ENCODE assay signal across 1 cellular context in the genomic region with DNA sequence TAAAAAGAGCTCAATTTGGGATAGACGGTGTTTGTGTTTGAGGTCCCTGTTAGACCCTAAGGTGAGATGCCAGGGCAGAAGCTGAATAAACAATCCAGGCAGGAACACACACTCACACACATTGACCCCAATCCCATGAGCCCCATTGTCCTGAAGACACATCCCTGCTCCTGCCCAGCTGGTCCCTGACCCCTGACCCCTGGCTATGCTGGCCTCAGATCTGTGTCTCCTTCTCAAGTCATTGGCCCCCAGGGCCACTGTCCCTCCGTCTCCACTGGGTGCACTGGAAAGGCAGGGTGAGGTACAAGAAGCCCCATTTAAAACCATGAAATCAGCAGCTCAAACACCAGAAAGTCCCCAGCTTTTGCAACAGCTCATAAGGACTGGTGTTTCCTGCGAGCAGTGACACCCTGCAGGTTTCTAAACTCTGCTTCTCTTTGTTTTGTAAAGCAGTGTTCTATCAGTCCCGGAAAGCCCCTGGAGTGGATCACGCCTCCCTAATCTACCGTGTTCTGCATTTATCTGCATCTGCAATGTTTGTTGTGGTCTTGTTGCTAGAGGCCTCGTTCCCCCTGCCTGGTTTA.
TF ChIP-seq lines count a peak whose summit lies in the region.

No MANE protein-coding gene starts in this region.

TF ChIP-seq in HepG2, 621 proteins besides CTCF, POLR2A, EP300 and RAD21 (continued from another document and continues in another):
- TF ChIP-seq GMEB1 (CRISPR knock-in tag; IDR thresholded peaks at IDR 0.05; ENCODE audit: borderline replicate concordance) (no peak), KLF15 (CRISPR knock-in tag; IDR thresholded peaks at IDR 0.05; ENCODE audit: borderline replicate concordance) (no peak), TFDP2 (CRISPR knock-in tag; IDR thresholded peaks at IDR 0.05) (no peak), REPIN1 (CRISPR knock-in tag; IDR thresholded peaks at IDR 0.05; ENCODE audit: borderline replicate concordance, low read depth) (no peak), ZFP62 (CRISPR knock-in tag; IDR thresholded peaks at IDR 0.05) (no peak), SP5 (CRISPR knock-in tag; IDR thresholded peaks at IDR 0.05; ENCODE audit: borderline replicate concordance, low read depth) (no peak), ZNF746 (CRISPR knock-in tag; IDR thresholded peaks at IDR 0.05) (no peak), NBN (conservative IDR thresholded peaks at IDR 0.05) (no peak), HNRNPL (IDR thresholded peaks at IDR 0.05; ENCODE audit: low read depth, low read length) (no peak), RARG (CRISPR knock-in tag; IDR thresholded peaks at IDR 0.05; ENCODE audit: low read depth) (no peak), ZNF274 (CRISPR knock-in tag; IDR thresholded peaks at IDR 0.05) (no peak), ARID2 (CRISPR knock-in tag; IDR thresholded peaks at IDR 0.05; ENCODE audit: borderline replicate concordance) (no peak), TBL1XR1 (IDR thresholded peaks at IDR 0.05; ENCODE audit: borderline replicate concordance, low read length, partially characterized antibody) (no peak), ZNF558 (CRISPR knock-in tag; IDR thresholded peaks at IDR 0.05; ENCODE audit: borderline replicate concordance) (no peak), MAZ (IDR thresholded peaks at IDR 0.05; ENCODE audit: borderline replicate concordance, low read depth, low read length) (no peak), MAZ (CRISPR knock-in tag; IDR thresholded peaks at IDR 0.05; ENCODE audit: low read depth) (no peak), BATF2 (CRISPR knock-in tag; IDR thresholded peaks at IDR 0.05) (no peak), RCOR2 (CRISPR knock-in tag; IDR thresholded peaks at IDR 0.05) (no peak), ARID3A (IDR thresholded peaks at IDR 0.05; ENCODE audit: low read depth, low read length) (0 out of 2 replicates have a peak, but pooled peaks have one; percentile 9), ZNF296 (CRISPR knock-in tag; conservative IDR thresholded peaks at IDR 0.05) (0 out of 2 replicates have a peak, but pooled peaks have one; percentile 53), SOX13 (IDR thresholded peaks at IDR 0.05) (peak; percentile 86), SOX13 (CRISPR knock-in tag; conservative IDR thresholded peaks at IDR 0.05 in 1 of 2, IDR thresholded peaks at IDR 0.05 in 1 of 2) (peak in 1 of 2 experiments; percentile 88; a peak in 2 of 4 replicates), HOXA3 (CRISPR knock-in tag; IDR thresholded peaks at IDR 0.05) (peak; percentile 60), NFRKB (IDR thresholded peaks at IDR 0.05) (no peak), MEIS1 (CRISPR knock-in tag; IDR thresholded peaks at IDR 0.05; ENCODE audit: borderline replicate concordance) (peak; percentile 57; the same call in 1 of the 2 replicates), ZBTB20 (CRISPR knock-in tag; IDR thresholded peaks at IDR 0.05; ENCODE audit: borderline replicate concordance, low read depth) (no peak), RNF2 (conservative IDR thresholded peaks at IDR 0.05; ENCODE audit: low read depth) (no peak), ATF1 (CRISPR knock-in tag; IDR thresholded peaks at IDR 0.05) (no peak), NR2C2 (CRISPR knock-in tag; IDR thresholded peaks at IDR 0.05; ENCODE audit: borderline replicate concordance) (peak; percentile 89), ZNF136 (CRISPR knock-in tag; IDR thresholded peaks at IDR 0.05; ENCODE audit: low read depth) (no peak), ZNF264 (CRISPR knock-in tag; IDR thresholded peaks at IDR 0.05) (no peak), ZSCAN29 (CRISPR knock-in tag; conservative IDR thresholded peaks at IDR 0.05) (0 out of 2 replicates have a peak, but pooled peaks have one; percentile 43), ZNF598 (CRISPR knock-in tag; IDR thresholded peaks at IDR 0.05; ENCODE audit: borderline replicate concordance) (no peak), ZNF17 (CRISPR knock-in tag; IDR thresholded peaks at IDR 0.05) (no peak), SCMH1 (CRISPR knock-in tag; IDR thresholded peaks at IDR 0.05; ENCODE audit: borderline replicate concordance) (no peak), NAIF1 (CRISPR knock-in tag; IDR thresholded peaks at IDR 0.05; ENCODE audit: borderline replicate concordance) (no peak), ZNF292 (CRISPR knock-in tag; IDR thresholded peaks at IDR 0.05; ENCODE audit: borderline replicate concordance, low read depth) (peak; percentile 72; the same call in 1 of the 2 replicates)
- TF ChIP-seq, protein P1, sequence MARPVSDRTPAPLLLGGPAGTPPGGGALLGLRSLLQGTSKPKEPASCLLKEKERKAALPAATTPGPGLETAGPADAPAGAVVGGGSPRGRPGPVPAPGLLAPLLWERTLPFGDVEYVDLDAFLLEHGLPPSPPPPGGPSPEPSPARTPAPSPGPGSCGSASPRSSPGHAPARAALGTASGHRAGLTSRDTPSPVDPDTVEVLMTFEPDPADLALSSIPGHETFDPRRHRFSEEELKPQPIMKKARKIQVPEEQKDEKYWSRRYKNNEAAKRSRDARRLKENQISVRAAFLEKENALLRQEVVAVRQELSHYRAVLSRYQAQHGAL (CRISPR knock-in tag; IDR thresholded peaks at IDR 0.05; ENCODE audit: not compliant biosample characterization) = no peak
- TF ChIP-seq, protein P2, sequence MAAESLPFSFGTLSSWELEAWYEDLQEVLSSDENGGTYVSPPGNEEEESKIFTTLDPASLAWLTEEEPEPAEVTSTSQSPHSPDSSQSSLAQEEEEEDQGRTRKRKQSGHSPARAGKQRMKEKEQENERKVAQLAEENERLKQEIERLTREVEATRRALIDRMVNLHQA (CRISPR knock-in tag; IDR thresholded peaks at IDR 0.05) = no peak
- TF ChIP-seq, protein P3, sequence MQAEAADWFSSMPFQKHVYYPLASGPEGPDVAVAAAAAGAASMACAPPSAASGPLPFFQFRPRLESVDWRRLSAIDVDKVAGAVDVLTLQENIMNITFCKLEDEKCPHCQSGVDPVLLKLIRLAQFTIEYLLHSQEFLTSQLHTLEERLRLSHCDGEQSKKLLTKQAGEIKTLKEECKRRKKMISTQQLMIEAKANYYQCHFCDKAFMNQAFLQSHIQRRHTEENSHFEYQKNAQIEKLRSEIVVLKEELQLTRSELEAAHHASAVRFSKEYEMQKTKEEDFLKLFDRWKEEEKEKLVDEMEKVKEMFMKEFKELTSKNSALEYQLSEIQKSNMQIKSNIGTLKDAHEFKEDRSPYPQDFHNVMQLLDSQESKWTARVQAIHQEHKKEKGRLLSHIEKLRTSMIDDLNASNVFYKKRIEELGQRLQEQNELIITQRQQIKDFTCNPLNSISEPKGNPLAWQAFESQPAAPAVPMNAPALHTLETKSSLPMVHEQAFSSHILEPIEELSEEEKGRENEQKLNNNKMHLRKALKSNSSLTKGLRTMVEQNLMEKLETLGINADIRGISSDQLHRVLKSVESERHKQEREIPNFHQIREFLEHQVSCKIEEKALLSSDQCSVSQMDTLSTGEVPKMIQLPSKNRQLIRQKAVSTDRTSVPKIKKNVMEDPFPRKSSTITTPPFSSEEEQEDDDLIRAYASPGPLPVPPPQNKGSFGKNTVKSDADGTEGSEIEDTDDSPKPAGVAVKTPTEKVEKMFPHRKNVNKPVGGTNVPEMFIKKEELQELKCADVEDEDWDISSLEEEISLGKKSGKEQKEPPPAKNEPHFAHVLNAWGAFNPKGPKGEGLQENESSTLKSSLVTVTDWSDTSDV (CRISPR knock-in tag; IDR thresholded peaks at IDR 0.05) = no peak
- TF ChIP-seq, protein P4, sequence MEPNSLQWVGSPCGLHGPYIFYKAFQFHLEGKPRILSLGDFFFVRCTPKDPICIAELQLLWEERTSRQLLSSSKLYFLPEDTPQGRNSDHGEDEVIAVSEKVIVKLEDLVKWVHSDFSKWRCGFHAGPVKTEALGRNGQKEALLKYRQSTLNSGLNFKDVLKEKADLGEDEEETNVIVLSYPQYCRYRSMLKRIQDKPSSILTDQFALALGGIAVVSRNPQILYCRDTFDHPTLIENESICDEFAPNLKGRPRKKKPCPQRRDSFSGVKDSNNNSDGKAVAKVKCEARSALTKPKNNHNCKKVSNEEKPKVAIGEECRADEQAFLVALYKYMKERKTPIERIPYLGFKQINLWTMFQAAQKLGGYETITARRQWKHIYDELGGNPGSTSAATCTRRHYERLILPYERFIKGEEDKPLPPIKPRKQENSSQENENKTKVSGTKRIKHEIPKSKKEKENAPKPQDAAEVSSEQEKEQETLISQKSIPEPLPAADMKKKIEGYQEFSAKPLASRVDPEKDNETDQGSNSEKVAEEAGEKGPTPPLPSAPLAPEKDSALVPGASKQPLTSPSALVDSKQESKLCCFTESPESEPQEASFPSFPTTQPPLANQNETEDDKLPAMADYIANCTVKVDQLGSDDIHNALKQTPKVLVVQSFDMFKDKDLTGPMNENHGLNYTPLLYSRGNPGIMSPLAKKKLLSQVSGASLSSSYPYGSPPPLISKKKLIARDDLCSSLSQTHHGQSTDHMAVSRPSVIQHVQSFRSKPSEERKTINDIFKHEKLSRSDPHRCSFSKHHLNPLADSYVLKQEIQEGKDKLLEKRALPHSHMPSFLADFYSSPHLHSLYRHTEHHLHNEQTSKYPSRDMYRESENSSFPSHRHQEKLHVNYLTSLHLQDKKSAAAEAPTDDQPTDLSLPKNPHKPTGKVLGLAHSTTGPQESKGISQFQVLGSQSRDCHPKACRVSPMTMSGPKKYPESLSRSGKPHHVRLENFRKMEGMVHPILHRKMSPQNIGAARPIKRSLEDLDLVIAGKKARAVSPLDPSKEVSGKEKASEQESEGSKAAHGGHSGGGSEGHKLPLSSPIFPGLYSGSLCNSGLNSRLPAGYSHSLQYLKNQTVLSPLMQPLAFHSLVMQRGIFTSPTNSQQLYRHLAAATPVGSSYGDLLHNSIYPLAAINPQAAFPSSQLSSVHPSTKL (CRISPR knock-in tag; IDR thresholded peaks at IDR 0.05) = peak; percentile 52
- TF ChIP-seq, protein P5, sequence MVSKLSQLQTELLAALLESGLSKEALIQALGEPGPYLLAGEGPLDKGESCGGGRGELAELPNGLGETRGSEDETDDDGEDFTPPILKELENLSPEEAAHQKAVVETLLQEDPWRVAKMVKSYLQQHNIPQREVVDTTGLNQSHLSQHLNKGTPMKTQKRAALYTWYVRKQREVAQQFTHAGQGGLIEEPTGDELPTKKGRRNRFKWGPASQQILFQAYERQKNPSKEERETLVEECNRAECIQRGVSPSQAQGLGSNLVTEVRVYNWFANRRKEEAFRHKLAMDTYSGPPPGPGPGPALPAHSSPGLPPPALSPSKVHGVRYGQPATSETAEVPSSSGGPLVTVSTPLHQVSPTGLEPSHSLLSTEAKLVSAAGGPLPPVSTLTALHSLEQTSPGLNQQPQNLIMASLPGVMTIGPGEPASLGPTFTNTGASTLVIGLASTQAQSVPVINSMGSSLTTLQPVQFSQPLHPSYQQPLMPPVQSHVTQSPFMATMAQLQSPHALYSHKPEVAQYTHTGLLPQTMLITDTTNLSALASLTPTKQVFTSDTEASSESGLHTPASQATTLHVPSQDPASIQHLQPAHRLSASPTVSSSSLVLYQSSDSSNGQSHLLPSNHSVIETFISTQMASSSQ (IDR thresholded peaks at IDR 0.05; ENCODE audit: low read depth) = no peak
- TF ChIP-seq, protein P5 (CRISPR knock-in tag; IDR thresholded peaks at IDR 0.05; ENCODE audit: borderline replicate concordance) = 0 out of 2 replicates have a peak, but pooled peaks have one; percentile 42
- TF ChIP-seq, protein P6, sequence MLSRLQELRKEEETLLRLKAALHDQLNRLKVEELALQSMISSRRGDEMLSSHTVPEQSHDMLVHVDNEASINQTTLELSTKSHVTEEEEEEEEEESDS (CRISPR knock-in tag; IDR thresholded peaks at IDR 0.05; ENCODE audit: borderline replicate concordance) = no peak
